8 cellular contexts compared by ENCODE assay signal in genomic region chr4:77819409-77819835, GRCh38. TPM values are rescaled to one million over a fixed set of nuclear protein-coding genes. Genes with fewer than 3 reads are reported as not detected.
DNase-seq lines count a peak whose midpoint lies in the region; ATAC-seq and TF ChIP-seq lines count a peak whose summit lies in the region.

No MANE protein-coding gene starts in this region.

- peaks cover 13% of the 10 kb centered on the region for H3K4me1 ChIP-seq in neuron (ENCODE audit: insufficient read depth, low read length)

- no peaks in the 10 kb centered on the region for H3K27me3 ChIP-seq in neuron (ENCODE audit: insufficient read depth, low read length)

- peaks cover 7% of the 10 kb centered on the region for H3K27me3 Mint-ChIP-seq in WTC11 (ENCODE audit: low read depth)

- no peaks in the 10 kb centered on the region for H3K36me3 ChIP-seq in neuron (ENCODE audit: insufficient read depth, low read length)

- no peaks in the 10 kb centered on the region for H3K9me3 Mint-ChIP-seq in WTC11

- peak overlapping the region; percentile 95 for H2AFZ ChIP-seq in neuron (ENCODE audit: low read depth, low read length)

- CTCF ChIA-PET in WTC11 (lab: Charles Lee) = interaction anchor here (0.6 to 2.0 kb wide), 2 partner anchors 43 to 58 kb away, joined by 3 to 4 read pairs; partner anchors contain the start of gene MRPL1

- TF ChIP-seq CTCF in WTC11 (IDR thresholded peaks at IDR 0.05) = no peak
- no peak for TF ChIP-seq CTCF in fibroblast of pulmonary artery (IDR thresholded peaks at IDR 0.05; ENCODE audit: low read length, missing control alignments)

- H3K27ac Mint-ChIP-seq in WTC11 = peak overlapping the region; percentile 73; the same call in 1 of the 2 replicates

- peak overlapping the region; percentile 98 for H3K4me3 Mint-ChIP-seq in WTC11

- H3K4me1 Mint-ChIP-seq in WTC11 = peaks cover 14% of the 10 kb centered on the region

- no peak for DNase-seq in activated CD4-positive, CD25-positive, alpha-beta regulatory T cell treated with anti-CD3 and anti-CD28 coated beads, Interleukin-2, amount 50 U/mL, for 72 hours
- peak; percentile 48 for DNase-seq in WTC11 (ENCODE audit: low spot score)
- peak; percentile 3 for DNase-seq in fibroblast of pulmonary artery (ENCODE audit: low read depth)
- DNase-seq in foreskin melanocyte = no peak
- no peak for DNase-seq in central memory CD4-positive, alpha-beta T cell

- no peaks in the 10 kb centered on the region for H3K9me3 ChIP-seq in neuron (ENCODE audit: low read length)

- POLR2A ChIA-PET in WTC11 (lab: Charles Lee) = interaction anchor here (1.7 kb wide), 1 partner anchor 43 kb away, joined by 15 read pairs; the partner anchor contains the start of gene MRPL1

- peak; percentile 11 to 30 for ATAC-seq in activated CD4-positive, CD25-positive, alpha-beta regulatory T cell treated with anti-CD3 and anti-CD28 coated beads, Interleukin-2, amount 50 U/mL, for 24 hours
- ATAC-seq in HG02943 (IDR thresholded peaks at IDR 0.05; ENCODE audit: low read depth, unreplicated experiment) (peak; percentile 17), WTC11 (peak; percentile 12)

- H3K4me3 ChIP-seq in fibroblast of pulmonary artery (replicated peaks; ENCODE audit: low read depth, low read length) = peak overlapping the region; percentile 96
- peak overlapping the region; percentile 95 for H3K4me3 ChIP-seq in neuron (ENCODE audit: low read length)

- no peaks in the 10 kb centered on the region for H3K36me3 Mint-ChIP-seq in WTC11

TF ChIP-seq in WTC11, 78 proteins besides CTCF, POLR2A, EP300 and RAD21:
- TF ChIP-seq ZNF138 (CRISPR knock-in tag; conservative IDR thresholded peaks at IDR 0.05) (no peak), CDX4 (CRISPR knock-in tag; IDR thresholded peaks at IDR 0.05; ENCODE audit: borderline replicate concordance) (no peak), ZNF121 (CRISPR knock-in tag; IDR thresholded peaks at IDR 0.05) (no peak), HMGXB4 (CRISPR knock-in tag; IDR thresholded peaks at IDR 0.05) (no peak), RELA (CRISPR knock-in tag; IDR thresholded peaks at IDR 0.05; ENCODE audit: borderline replicate concordance) (no peak)
- TF ChIP-seq, protein P1, sequence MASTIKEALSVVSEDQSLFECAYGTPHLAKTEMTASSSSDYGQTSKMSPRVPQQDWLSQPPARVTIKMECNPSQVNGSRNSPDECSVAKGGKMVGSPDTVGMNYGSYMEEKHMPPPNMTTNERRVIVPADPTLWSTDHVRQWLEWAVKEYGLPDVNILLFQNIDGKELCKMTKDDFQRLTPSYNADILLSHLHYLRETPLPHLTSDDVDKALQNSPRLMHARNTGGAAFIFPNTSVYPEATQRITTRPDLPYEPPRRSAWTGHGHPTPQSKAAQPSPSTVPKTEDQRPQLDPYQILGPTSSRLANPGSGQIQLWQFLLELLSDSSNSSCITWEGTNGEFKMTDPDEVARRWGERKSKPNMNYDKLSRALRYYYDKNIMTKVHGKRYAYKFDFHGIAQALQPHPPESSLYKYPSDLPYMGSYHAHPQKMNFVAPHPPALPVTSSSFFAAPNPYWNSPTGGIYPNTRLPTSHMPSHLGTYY (CRISPR knock-in tag; IDR thresholded peaks at IDR 0.05) = no peak
TF ChIP-seq in WTC11: peak in this region for 0.

RNA-seq across cellular contexts. Expression of gene CNOT6L, which starts 0.3 kb away (rescaled TPM):
- total RNA-seq in WTC11 (2021) = 19.5 to 21.6 TPM (median 20.1 TPM) in 3 replicates

RNA-seq across cellular contexts. Expression of gene MRPL1, which starts 43.2 kb away (rescaled TPM):
- total RNA-seq in WTC11 (2021) = 24.3 to 27.9 TPM (median 25.7 TPM) in 3 replicates

Comparison
In these comparisons a context has a peak if more than half of its experiments do, and no peak if none do; other contexts are left out.
1. DNase-seq: peak in WTC11 (single experiment) and fibroblast of pulmonary artery (single experiment); none in activated CD4-positive, CD25-positive, alpha-beta regulatory T cell treated with anti-CD3 and anti-CD28 coated beads, Interleukin-2, amount 50 U/mL, for 72 hours (single experiment), foreskin melanocyte (single experiment) and central memory CD4-positive, alpha-beta T cell (single experiment).
2. Peak in every context shown above with its lines, with median percentiles within 50 percentile points of each other: ATAC-seq.